8 cellular contexts compared by ENCODE assay signal in genomic region chr22:30605449-30606110, GRCh38. TPM values are rescaled to one million over a fixed set of nuclear protein-coding genes. Genes with fewer than 3 reads are reported as not detected.
DNase-seq lines count a peak whose midpoint lies in the region; ATAC-seq and TF ChIP-seq lines count a peak whose summit lies in the region.

No MANE protein-coding gene starts in this region.

- peaks cover 34% of the 10 kb centered on the region for H3K4me1 ChIP-seq in PC-3 (ENCODE audit: insufficient read depth, low read length)

- H3K36me3 ChIP-seq in PC-3 (ENCODE audit: low read depth, low read length), result no peaks in the 10 kb centered on the region

- BruUV-seq in PC-3 (replicated peaks; lab: Mats Ljungman, UMichigan), result no TSS peak

- H3F3A ChIP-seq in PC-3 (ENCODE audit: low read length, unreplicated experiment), result no peaks in the 10 kb centered on the region

- CTCF ChIA-PET in PC-3 (lab: Charles Lee), result no interaction called here

- H3K9me2 ChIP-seq in PC-3 (replicated peaks; ENCODE audit: low read length), result no peaks in the 10 kb centered on the region

- no peak overlapping the region for H3K9ac ChIP-seq in PC-3 (ENCODE audit: low read length)

- intact Hi-C loops in PC-3 (cut with micrococcal nuclease), result loop anchor here (10.0 kb wide), 1 partner anchor 161 kb away; no protein-coding TSS in a partner anchor
- intact Hi-C loops in head of caudate nucleus (cut with DNase I), result no loop called here
- intact Hi-C loops in posterior cingulate gyrus (cut with DNase I), result no loop called here

- H3K79me2 ChIP-seq in PC-3 (ENCODE audit: low read length), result no peaks in the 10 kb centered on the region

- H3K27me3 ChIP-seq in PC-3 (ENCODE audit: low read length), result no peaks in the 10 kb centered on the region

- POLR2A ChIA-PET in PC-3 (lab: Charles Lee; ENCODE audit: unreplicated experiment), result no interaction called here

- peak overlapping the region; percentile 48 for H3K4me2 ChIP-seq in PC-3 (ENCODE audit: low read length)

- H2AFZ ChIP-seq in PC-3 (ENCODE audit: low read length), result peak overlapping the region; percentile 74

- H3K4me3 ChIP-seq in HFF-Myc (replicated peaks; ENCODE audit: low read depth, low read length) (no peak overlapping the region), PC-3 (ENCODE audit: low read length) (peak overlapping the region; percentile 23; the same call in 1 of the 2 replicates)

- ATAC-seq in PC-3 (peak; percentile 14; the same call in 1 of the 2 replicates), HG03521 (IDR thresholded peaks at IDR 0.05; ENCODE audit: unreplicated experiment) (no peak)

- no peaks in the 10 kb centered on the region for H3K9me3 ChIP-seq in PC-3 (ENCODE audit: low read length)

- DNase-seq in HFF-Myc (ENCODE audit: extremely low read depth, low read depth) (no peak), PC-3 (peak; percentile 58), head of caudate nucleus (peak in 36 of 42 donors; percentile 8 to 81 (median 47)), posterior cingulate gyrus (peak in 6 of 10 donors; percentile 40 to 88 (median 50)), putamen (ENCODE audit: low spot score) (no peak)
- peak; percentile 3 for DNase-seq in activated effector memory CD4-positive, alpha-beta T cell treated with Interleukin-2 at 50 U/mL for 16 hours

- no peaks in the 10 kb centered on the region for H4K20me1 ChIP-seq in PC-3 (ENCODE audit: low read length)

- H3K27ac ChIP-seq in C4-2B, result no peak overlapping the region
- H3K27ac ChIP-seq in PC-3 (ENCODE audit: low read length), result no peak overlapping the region

- TF ChIP-seq CTCF in C4-2B (conservative IDR thresholded peaks at IDR 0.05), result peak; percentile 92
- peak; percentile 70 for TF ChIP-seq CTCF in HFF-Myc (IDR thresholded peaks at IDR 0.05; ENCODE audit: low read depth, low read length, missing control alignments)
- peak; percentile 77 for TF ChIP-seq CTCF in PC-3 (conservative IDR thresholded peaks at IDR 0.05; ENCODE audit: low read depth, low read length)

RNA-seq across cellular contexts. Expression of gene TCN2, which starts 1.4 kb away (rescaled TPM):
- 1.7 and 4.2 TPM in 2 replicates for total RNA-seq in PC-3 (2014; rRNA removed)

RNA-seq across cellular contexts. Expression of gene PES1, which starts 13.9 kb away (rescaled TPM):
- total RNA-seq in PC-3 (2014; rRNA removed), result 105 and 154 TPM in 2 replicates

RNA-seq across cellular contexts. Expression of gene SLC35E4, which starts 30.0 kb away (rescaled TPM):
- 16.8 and 18.1 TPM in 2 replicates for total RNA-seq in PC-3 (2014; rRNA removed)

RNA-seq across cellular contexts. Expression of gene GAL3ST1, which starts 31.1 kb away (rescaled TPM):
- not detected in 2 replicates for total RNA-seq in PC-3 (2014; rRNA removed)

RNA-seq across cellular contexts. Expression of gene SEC14L6, which starts 59.0 kb away (rescaled TPM):
- total RNA-seq in PC-3 (2014; rRNA removed), result not detected in 2 replicates

Comparison
In these comparisons a context has a peak if more than half of its experiments do, and no peak if none do; other contexts are left out.
1. DNase-seq: peak in PC-3 (single experiment), activated effector memory CD4-positive, alpha-beta T cell treated with Interleukin-2 at 50 U/mL for 16 hours (single experiment), head of caudate nucleus (36 of 42) and posterior cingulate gyrus (6 of 10); none in HFF-Myc (single experiment) and putamen (single experiment).
2. Peak in every context shown above with its lines, with median percentiles within 50 percentile points of each other: CTCF ChIP-seq.